ENCODE assay signal across 8 cellular contexts in the genomic region with DNA sequence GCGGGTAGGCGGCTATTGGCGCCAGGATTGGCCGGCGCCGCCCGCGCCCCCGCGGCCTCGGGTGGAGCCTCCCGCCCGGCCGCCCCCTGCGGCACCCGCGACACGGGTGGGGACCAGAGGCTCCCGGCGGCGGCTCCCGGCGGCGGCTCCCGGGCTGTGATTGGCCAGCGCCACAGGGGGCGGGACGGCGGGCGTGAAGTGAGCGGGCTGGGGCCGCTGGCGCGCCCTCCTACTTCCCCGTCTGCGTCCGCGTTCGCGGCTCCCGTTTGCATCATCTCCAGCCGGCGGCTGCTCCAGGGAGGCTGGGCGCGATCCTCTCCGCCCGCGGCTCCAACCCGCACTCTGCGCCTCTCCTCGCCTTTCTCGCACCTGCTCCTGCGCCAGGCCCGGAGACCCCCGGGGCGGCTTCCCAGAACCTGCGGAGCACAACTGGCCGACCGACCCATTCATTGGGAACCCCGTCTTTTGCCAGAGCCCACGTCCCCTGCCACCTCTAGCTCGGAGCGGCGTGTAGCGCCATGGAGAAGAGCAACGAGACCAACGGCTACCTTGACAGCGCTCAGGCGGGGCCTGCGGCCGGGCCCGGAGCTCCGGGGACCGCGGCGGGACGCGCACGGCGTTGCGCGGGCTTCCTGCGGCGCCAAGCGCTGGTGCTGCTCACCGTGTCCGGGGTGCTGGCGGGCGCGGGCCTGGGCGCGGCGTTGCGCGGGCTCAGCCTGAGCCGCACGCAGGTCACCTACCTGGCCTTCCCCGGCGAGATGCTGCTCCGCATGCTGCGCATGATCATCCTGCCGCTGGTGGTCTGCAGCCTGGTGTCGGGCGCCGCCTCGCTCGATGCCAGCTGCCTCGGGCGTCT. TPM values are rescaled to one million over a fixed set of nuclear protein-coding genes. Genes with fewer than 3 reads are reported as not detected.
A peak's percentile ranks its signal among the peaks of the same experiment; 100 is the strongest.
DNase-seq lines count a peak whose midpoint lies in the region; ATAC-seq and TF ChIP-seq lines count a peak whose summit lies in the region.

A gene (plus strand): TSS at position 274 of the 856 bp plus-strand sequence. CDS start 245 bp downstream, at position 519.

- DNase-seq in GM13977 (ENCODE audit: low spot score) (peak; percentile 96), NCI-H146 (lab: John Stamatoyannopoulos, UW) (peak; percentile 94), T-helper 2 cell (peak; percentile 67 to 93 (median 75)), amygdala (lab: John Stamatoyannopoulos, UW) (peak; percentile 29 to 96 (median 87)), right cardiac atrium (peak; percentile 95 to 97 (median 97)), aorta (peak; percentile 96 to 99)

- intact Hi-C loops in right cardiac atrium (cut with DNase I) (no loop called here), aorta (cut with DNase I) (no loop called here)

- H3K27ac ChIP-seq in right cardiac atrium (ENCODE audit: low read length) (peak within 1 kb of the TSS; percentile 94), rectal smooth muscle tissue (ENCODE audit: low read depth, low read length) (peak within 1 kb of the TSS; percentile 94), aorta (ENCODE audit: low read depth in 1 of 2, low read length in 2 of 2) (peak within 1 kb of the TSS; percentile 90 to 97)

- H3K36me3 ChIP-seq in rectal smooth muscle tissue (ENCODE audit: control insufficient read depth, insufficient read depth, low read length) (no peaks in the 10 kb centered on the region), aorta (ENCODE audit: control insufficient read depth in 1 of 2, insufficient read depth in 2 of 2, low read length in 1 of 2) (no peaks in the 10 kb centered on the region)

- H3K9ac ChIP-seq in rectal smooth muscle tissue (ENCODE audit: low read length) = peak within 1 kb of the TSS; percentile 74

- in situ Hi-C loops in GM13977 (cut with MboI; ENCODE audit: low pct_unique_long_range_greater_than_20kb, low sequenced_read_pairs, unreplicated experiment) = no loop called here

- H3K9me3 ChIP-seq in right cardiac atrium (ENCODE audit: control insufficient read depth, low read length) (no peaks in the 10 kb centered on the region), aorta (ENCODE audit: control insufficient read depth, low read length) (no peaks in the 10 kb centered on the region)

- H3K4me3 ChIP-seq in right cardiac atrium (ENCODE audit: low read length) = peak within 1 kb of the TSS; percentile 61
- H3K4me3 ChIP-seq in rectal smooth muscle tissue (ENCODE audit: low read length) = peak within 1 kb of the TSS; percentile 86
- H3K4me3 ChIP-seq in aorta (ENCODE audit: low read length in 2 of 2) = peak within 1 kb of the TSS; percentile 67 to 83

- ATAC-seq in HG02852 (IDR thresholded peaks at IDR 0.05; ENCODE audit: unreplicated experiment) (peak; percentile 71), right cardiac atrium (peak; percentile 98), aorta (ENCODE audit: low FRiP score) (peak; percentile 97)

- no peak for TF ChIP-seq CTCF in GM13977 (IDR thresholded peaks at IDR 0.05; ENCODE audit: extremely low read depth, insufficient read depth, missing control alignments)

- H3K4me1 ChIP-seq in right cardiac atrium (ENCODE audit: control insufficient read depth, insufficient read depth, low read length) (no peaks in the 10 kb centered on the region), rectal smooth muscle tissue (ENCODE audit: control insufficient read depth, insufficient read depth, low read length) (no peaks in the 10 kb centered on the region), aorta (ENCODE audit: control insufficient read depth in 1 of 2, insufficient read depth in 2 of 2, low read length in 2 of 2) (peaks cover 2 to 6% of the 10 kb centered on the region in 2 donors)

- WGBS in right cardiac atrium = under 1% methylated on average over 109 of the region's 109 CpGs
- WGBS in aorta, 2 donors = 0 to 1% methylated on average over 96 to 109 of the region's 109 CpGs

- H3K27me3 ChIP-seq in right cardiac atrium (ENCODE audit: control insufficient read depth, insufficient read depth) (no peaks in the 10 kb centered on the region), rectal smooth muscle tissue (ENCODE audit: control insufficient read depth, insufficient read depth, low read length) (no peaks in the 10 kb centered on the region), aorta (ENCODE audit: control insufficient read depth in 1 of 2, insufficient read depth in 2 of 2, low read length in 1 of 2) (no peaks in the 10 kb centered on the region)

RNA-seq across cellular contexts. Expression of the gene that starts here (rescaled TPM):
- total RNA-seq in right cardiac atrium (1 to 10 TPM; 3.6 to 5.6 (median 4.3) TPM), aorta (10 to 100 TPM; 22.5 to 26.4 TPM)
- polyA plus RNA-seq in right cardiac atrium (1.2 TPM), aorta (10 to 100 TPM in 1 of 2 donors, 1 to 10 TPM in 1; 6.9 to 13.1 TPM)

Comparison
In these comparisons a context has a peak if more than half of its experiments do, and no peak if none do; other contexts are left out.
1. Peak in every context shown above with its lines: DNase-seq, ATAC-seq, H3K4me3 ChIP-seq and H3K27ac ChIP-seq.